Comparison of ENCODE assay signal across 8 cellular contexts in genomic region chr22:31081963-31082605, GRCh38. TPM values are rescaled to one million over a fixed set of nuclear protein-coding genes. Genes with fewer than 3 reads are reported as not detected.
DNase-seq lines count a peak whose midpoint lies in the region; ATAC-seq, FAIRE-seq and TF ChIP-seq lines count a peak whose summit lies in the region.

No MANE protein-coding gene starts in this region.

- no peaks in the 10 kb centered on the region for H3K9me3 Mint-ChIP-seq in activated naive CD8-positive, alpha-beta T cell treated with anti-CD3 and anti-CD28 coated beads, Interleukin-2, amount 50 U/mL, for 24 hours
- no peaks in the 10 kb centered on the region for H3K9me3 Mint-ChIP-seq in type B pancreatic cell

- CTCF ChIA-PET in HepG2 (lab: Yijun Ruan, JAX; ENCODE audit: low intra/inter-chr PET ratio, low total read pairs) = interaction anchor here (0.7 to 2.1 kb wide), 2 partner anchors 134 to 143 kb away, joined by 3 to 7 read pairs; no protein-coding TSS in a partner anchor

- no peak for TF ChIP-seq RAD21 in HepG2 (CRISPR knock-in tag; IDR thresholded peaks at IDR 0.05)

- H3K4me2 ChIP-seq in HepG2 (ENCODE audit: low read depth, low read length) = peak overlapping the region; percentile 93

- no peaks in the 10 kb centered on the region for H3K27me3 Mint-ChIP-seq in activated naive CD8-positive, alpha-beta T cell treated with anti-CD3 and anti-CD28 coated beads, Interleukin-2, amount 50 U/mL, for 24 hours
- H3K27me3 Mint-ChIP-seq in type B pancreatic cell = no peaks in the 10 kb centered on the region

- H3K4me1 ChIP-seq in HepG2 (ENCODE audit: insufficient read depth, low read length) = peaks cover 47% of the 10 kb centered on the region

- H3K4me3 Mint-ChIP-seq in activated naive CD8-positive, alpha-beta T cell treated with anti-CD3 and anti-CD28 coated beads, Interleukin-2, amount 50 U/mL, for 24 hours = peak overlapping the region; percentile 90
- H3K4me3 Mint-ChIP-seq in type B pancreatic cell = peak overlapping the region; percentile 96

- H3K4me3 ChIP-seq in HepG2 (replicated peaks in 1 of 3; ENCODE audit: insufficient read depth in 1 of 3, low read depth in 2 of 3, low read length in 3 of 3) = peak overlapping the region; percentile 71 to 92 (median 89)

- no peak for TF ChIP-seq CTCF in HepG2 (CRISPR knock-in tag; IDR thresholded peaks at IDR 0.05)
- no peak for TF ChIP-seq CTCF in type B pancreatic cell (conservative IDR thresholded peaks at IDR 0.05)

- in situ Hi-C loops in HepG2 (cut with HindIII; ENCODE audit: extremely low pct_ligation_motif_present, low pct_unique_long_range_greater_than_20kb) = loop anchor here (5.0 kb wide), 1 partner anchor 115 kb away; the partner anchor contains the start of genes MORC2 and TUG1

- DNase-seq in left cardiac atrium (peak; percentile 25), left ventricle myocardium superior (no peak), HepG2 (ENCODE audit: low spot score) (no peak), type B pancreatic cell (ENCODE audit: extremely low spot score, unreplicated experiment) (no peak), medulla oblongata (ENCODE audit: extremely low spot score) (no peak), midbrain (lab: John Stamatoyannopoulos, UW) (no peak), NCI-H524 treated with DMSO at 0.1 percent for 48 hours (lab: John Stamatoyannopoulos, UW) (no peak)
- DNase-seq in activated naive CD8-positive, alpha-beta T cell treated with anti-CD3 and anti-CD28 coated beads, Interleukin-2, amount 50 U/mL, for 24 hours = no peak

- POLR2A ChIA-PET in HepG2 (lab: Yijun Ruan, JAX) = interaction anchor here (0.6 to 6.5 kb wide), 12 partner anchors 9 to 148 kb away, joined by 3 to 113 read pairs (median 6); partner anchors contain the start of genes MORC2 and TUG1

- peaks cover 34% of the 10 kb centered on the region for H3K4me1 Mint-ChIP-seq in activated naive CD8-positive, alpha-beta T cell treated with anti-CD3 and anti-CD28 coated beads, Interleukin-2, amount 50 U/mL, for 24 hours
- peaks cover 30% of the 10 kb centered on the region for H3K4me1 Mint-ChIP-seq in type B pancreatic cell (ENCODE audit: unreplicated experiment)

- no peaks in the 10 kb centered on the region for H3K9me3 ChIP-seq in HepG2 (ENCODE audit: low read length)

- H2AFZ ChIP-seq in HepG2 (ENCODE audit: low read length) = no peak overlapping the region

- WGBS in HepG2 (ENCODE audit: low lambda C conversion rate) = 36% methylated on average over 4 of the region's 6 CpGs

- no peak overlapping the region for H3K27ac Mint-ChIP-seq in activated naive CD8-positive, alpha-beta T cell treated with anti-CD3 and anti-CD28 coated beads, Interleukin-2, amount 50 U/mL, for 24 hours
- peak overlapping the region; percentile 98 for H3K27ac Mint-ChIP-seq in type B pancreatic cell

- ATAC-seq in left cardiac atrium (no peak), left ventricle myocardium superior (no peak), HepG2 (no peak; the same call in 2 of the 3 replicates)
- peak; percentile 34 for ATAC-seq in activated naive CD8-positive, alpha-beta T cell treated with anti-CD3 and anti-CD28 coated beads, Interleukin-2, amount 50 U/mL, for 24 hours

- no peak overlapping the region for H3K27ac ChIP-seq in HepG2 (ENCODE audit: extremely low read length, insufficient read depth, low read length)

- H3K36me3 Mint-ChIP-seq in activated naive CD8-positive, alpha-beta T cell treated with anti-CD3 and anti-CD28 coated beads, Interleukin-2, amount 50 U/mL, for 24 hours (ENCODE audit: low read depth) = no peaks in the 10 kb centered on the region
- H3K36me3 Mint-ChIP-seq in type B pancreatic cell = no peaks in the 10 kb centered on the region

- peaks cover 7 to 8% of the 10 kb centered on the region in 2 experiments; a peak in 2 of 5 replicates for H3K36me3 ChIP-seq in HepG2 (replicated peaks in 1 of 2; ENCODE audit: control insufficient read depth in 1 of 2, insufficient read depth in 2 of 2, low read length in 2 of 2)

- peak overlapping the region; percentile 80 for H3K9ac ChIP-seq in HepG2 (ENCODE audit: insufficient read depth, low read depth, low read length)

- FAIRE-seq in HepG2 (lab: Jason Lieb, UNC) = no peak

- intact Hi-C loops in left cardiac atrium (cut with DNase I) = loop anchor here (5.0 to 10.0 kb wide), 3 partner anchors 35 to 115 kb away; partner anchors contain the start of genes MORC2 (in 2 of the 2) and TUG1 (in 2 of the 2)
- intact Hi-C loops in left ventricle myocardium superior (cut with micrococcal nuclease) = loop anchor here (5.0 kb wide), 1 partner anchor 135 kb away; no protein-coding TSS in a partner anchor
- intact Hi-C loops in HepG2 (cut with micrococcal nuclease; ENCODE audit: unreplicated experiment) = loop anchor here (5.0 kb wide), 3 partner anchors 100 to 135 kb away; partner anchors contain the start of genes MORC2 and TUG1

- BruUV-seq in HepG2 (replicated peaks; lab: Mats Ljungman, UMichigan) = no TSS peak

- TF ChIP-seq POLR2A in HepG2 (IDR thresholded peaks at IDR 0.05; ENCODE audit: insufficient read depth in 1 of 2, low read depth in 2 of 2, low read length in 2 of 2) = no peak

- no peaks in the 10 kb centered on the region; a peak in 1 of 5 replicates for H3K27me3 ChIP-seq in HepG2 (ENCODE audit: control insufficient read depth in 1 of 2, insufficient read depth in 2 of 2, low read length in 2 of 2)

- TF ChIP-seq EP300 in HepG2 (IDR thresholded peaks at IDR 0.05; ENCODE audit: low read depth in 2 of 2, low read length in 2 of 2) (no peak), HepG2 (CRISPR knock-in tag; IDR thresholded peaks at IDR 0.05; ENCODE audit: borderline replicate concordance) (no peak)

- H3K79me2 ChIP-seq in HepG2 (ENCODE audit: insufficient read depth, low read length) = peaks cover 3% of the 10 kb centered on the region

- no peaks in the 10 kb centered on the region for H4K20me1 ChIP-seq in HepG2 (ENCODE audit: insufficient read depth, low read length)

RNA-seq across cellular contexts. Expression of gene SMTN, which starts 1.0 kb away (rescaled TPM):
- total RNA-seq in left cardiac atrium (100 to 1,000 TPM; 142 to 150 TPM), left ventricle myocardium superior (278 TPM), HepG2 (2016; rRNA removed; fragmentation: Illumina TruSeq; extraction: Trizol) (6.9 and 14.7 TPM in 2 replicates), type B pancreatic cell (ENCODE audit: low replicate concordance) (27.1 and 54.0 TPM in 2 replicates)
- total RNA-seq in HepG2 (2016; cell fraction: cytosol; rRNA removed; fragmentation: Illumina TruSeq; extraction: Trizol; ENCODE audit: low read depth) = 2.5 and 3.0 TPM in 2 replicates
- 5.5 and 15.8 TPM in 2 replicates for total RNA-seq in HepG2 (2016; cell fraction: insoluble cytoplasmic fraction; rRNA removed; fragmentation: Illumina TruSeq; extraction: Trizol)
- total RNA-seq in HepG2 (2016; cell fraction: membrane; rRNA removed; fragmentation: Illumina TruSeq; extraction: Trizol) = 7.5 and 8.5 TPM in 2 replicates
- total RNA-seq in HepG2 (2016; cell fraction: nucleus; rRNA removed; fragmentation: Illumina TruSeq; extraction: Trizol) = 17.4 and 23.6 TPM in 2 replicates
- 24.2 and 26.1 TPM in 2 replicates for polyA plus RNA-seq in HepG2 (2011; rRNA removed)
- polyA plus RNA-seq in HepG2 (2011; cell fraction: cytosol; rRNA removed) = 10.8 and 14.8 TPM in 2 replicates
- 129 and 177 TPM in 2 replicates for polyA plus RNA-seq in HepG2 (2011; cell fraction: nucleus; rRNA removed)
- 16.2 and 21.3 TPM in 2 replicates for polyA plus RNA-seq in HepG2 (2012)
- polyA plus RNA-seq in HepG2 (2016; cell fraction: cytosol; fragmentation: Illumina TruSeq; extraction: Trizol; ENCODE audit: low read depth) = 2.3 and 3.6 TPM in 2 replicates
- 6.1 and 9.7 TPM in 2 replicates for polyA plus RNA-seq in HepG2 (2016; cell fraction: insoluble cytoplasmic fraction; fragmentation: Illumina TruSeq; extraction: Trizol; ENCODE audit: low read depth)
- 5.1 and 6.6 TPM in 2 replicates for polyA plus RNA-seq in HepG2 (2016; cell fraction: membrane; fragmentation: Illumina TruSeq; extraction: Trizol; ENCODE audit: low read depth)
- 48.9 and 50.6 TPM in 2 replicates for polyA plus RNA-seq in HepG2 (2016; cell fraction: nucleus; fragmentation: Illumina TruSeq; extraction: Trizol; ENCODE audit: insufficient read depth, low read depth)
- polyA minus RNA-seq in HepG2 (2011; rRNA and poly(A)+ RNA removed; ENCODE audit: low replicate concordance) = 5.1 and 18.8 TPM in 2 replicates
- polyA minus RNA-seq in HepG2 (2011; cell fraction: cytosol; rRNA and poly(A)+ RNA removed) = 11.6 and 13.2 TPM in 2 replicates
- polyA minus RNA-seq in HepG2 (2011; cell fraction: nucleus; rRNA and poly(A)+ RNA removed) = 28.8 and 31.8 TPM in 2 replicates

RNA-seq across cellular contexts. Expression of gene SELENOM, which starts 25.3 kb away (rescaled TPM):
- total RNA-seq in left cardiac atrium (100 to 1,000 TPM; 118 to 145 TPM), left ventricle myocardium superior (32.9 TPM), HepG2 (2016; rRNA removed; fragmentation: Illumina TruSeq; extraction: Trizol) (2.4 and 4.1 TPM in 2 replicates), type B pancreatic cell (ENCODE audit: low replicate concordance) (13.7 and 22.4 TPM in 2 replicates)
- 1.9 and 4.6 TPM in 2 replicates for total RNA-seq in HepG2 (2016; cell fraction: cytosol; rRNA removed; fragmentation: Illumina TruSeq; extraction: Trizol; ENCODE audit: low read depth)
- 1.6 and 3.5 TPM in 2 replicates for total RNA-seq in HepG2 (2016; cell fraction: insoluble cytoplasmic fraction; rRNA removed; fragmentation: Illumina TruSeq; extraction: Trizol)
- total RNA-seq in HepG2 (2016; cell fraction: membrane; rRNA removed; fragmentation: Illumina TruSeq; extraction: Trizol) = 1.9 and 2.9 TPM in 2 replicates
- 1.5 and 2.6 TPM in 2 replicates for total RNA-seq in HepG2 (2016; cell fraction: nucleus; rRNA removed; fragmentation: Illumina TruSeq; extraction: Trizol)
- 4.3 and 5.5 TPM in 2 replicates for polyA plus RNA-seq in HepG2 (2011; rRNA removed)
- 5.8 and 12.6 TPM in 2 replicates for polyA plus RNA-seq in HepG2 (2011; cell fraction: cytosol; rRNA removed)
- 5.9 and 7.6 TPM in 2 replicates for polyA plus RNA-seq in HepG2 (2011; cell fraction: nucleus; rRNA removed)
- 2.5 and 2.9 TPM in 2 replicates for polyA plus RNA-seq in HepG2 (2012)
- polyA plus RNA-seq in HepG2 (2016; cell fraction: cytosol; fragmentation: Illumina TruSeq; extraction: Trizol; ENCODE audit: low read depth) = 3.5 and 5.0 TPM in 2 replicates
- 2.3 and 2.8 TPM in 2 replicates for polyA plus RNA-seq in HepG2 (2016; cell fraction: insoluble cytoplasmic fraction; fragmentation: Illumina TruSeq; extraction: Trizol; ENCODE audit: low read depth)
- polyA plus RNA-seq in HepG2 (2016; cell fraction: membrane; fragmentation: Illumina TruSeq; extraction: Trizol; ENCODE audit: low read depth) = 4.2 and 4.5 TPM in 2 replicates
- 3.5 and 5.2 TPM in 2 replicates for polyA plus RNA-seq in HepG2 (2016; cell fraction: nucleus; fragmentation: Illumina TruSeq; extraction: Trizol; ENCODE audit: insufficient read depth, low read depth)
- polyA minus RNA-seq in HepG2 (2011; rRNA and poly(A)+ RNA removed; ENCODE audit: low replicate concordance) = 1.4 and 4.9 TPM in 2 replicates
- 1.8 and 2.3 TPM in 2 replicates for polyA minus RNA-seq in HepG2 (2011; cell fraction: cytosol; rRNA and poly(A)+ RNA removed)
- 1.5 and 2.4 TPM in 2 replicates for polyA minus RNA-seq in HepG2 (2011; cell fraction: nucleus; rRNA and poly(A)+ RNA removed)

RNA-seq across cellular contexts. Expression of gene INPP5J, which starts 40.7 kb away (rescaled TPM):
- total RNA-seq in left cardiac atrium (10 to 100 TPM; 13.3 to 26.4 TPM), left ventricle myocardium superior (15.7 TPM), HepG2 (2016; rRNA removed; fragmentation: Illumina TruSeq; extraction: Trizol) (0.15 and 0.24 TPM in 2 replicates), type B pancreatic cell (ENCODE audit: low replicate concordance) (8.7 and 9.3 TPM in 2 replicates)
- 0.09 TPM in 1 of 2 replicates, not detected in the other for total RNA-seq in HepG2 (2016; cell fraction: cytosol; rRNA removed; fragmentation: Illumina TruSeq; extraction: Trizol; ENCODE audit: low read depth)
- 0.42 and 0.45 TPM in 2 replicates for total RNA-seq in HepG2 (2016; cell fraction: insoluble cytoplasmic fraction; rRNA removed; fragmentation: Illumina TruSeq; extraction: Trizol)
- total RNA-seq in HepG2 (2016; cell fraction: membrane; rRNA removed; fragmentation: Illumina TruSeq; extraction: Trizol) = 0.34 and 0.40 TPM in 2 replicates
- 0.47 TPM in 2 replicates for total RNA-seq in HepG2 (2016; cell fraction: nucleus; rRNA removed; fragmentation: Illumina TruSeq; extraction: Trizol)
- 1.1 and 1.3 TPM in 2 replicates for polyA plus RNA-seq in HepG2 (2011; rRNA removed)
- polyA plus RNA-seq in HepG2 (2011; cell fraction: cytosol; rRNA removed) = 0.41 and 0.62 TPM in 2 replicates
- polyA plus RNA-seq in HepG2 (2011; cell fraction: nucleus; rRNA removed) = 6.2 and 7.6 TPM in 2 replicates
- 0.30 and 1.7 TPM in 2 replicates for polyA plus RNA-seq in HepG2 (2012)
- polyA plus RNA-seq in HepG2 (2016; cell fraction: cytosol; fragmentation: Illumina TruSeq; extraction: Trizol; ENCODE audit: low read depth) = 0.11 and 0.18 TPM in 2 replicates
- 0.26 and 0.52 TPM in 2 replicates for polyA plus RNA-seq in HepG2 (2016; cell fraction: insoluble cytoplasmic fraction; fragmentation: Illumina TruSeq; extraction: Trizol; ENCODE audit: low read depth)
- 0.27 and 0.29 TPM in 2 replicates for polyA plus RNA-seq in HepG2 (2016; cell fraction: membrane; fragmentation: Illumina TruSeq; extraction: Trizol; ENCODE audit: low read depth)
- polyA plus RNA-seq in HepG2 (2016; cell fraction: nucleus; fragmentation: Illumina TruSeq; extraction: Trizol; ENCODE audit: insufficient read depth, low read depth) = 1.9 and 3.2 TPM in 2 replicates
- 0.88 and 5.2 TPM in 2 replicates for polyA minus RNA-seq in HepG2 (2011; rRNA and poly(A)+ RNA removed; ENCODE audit: low replicate concordance)
- polyA minus RNA-seq in HepG2 (2011; cell fraction: cytosol; rRNA and poly(A)+ RNA removed) = 0.35 and 0.49 TPM in 2 replicates
- 0.62 and 1.7 TPM in 2 replicates for polyA minus RNA-seq in HepG2 (2011; cell fraction: nucleus; rRNA and poly(A)+ RNA removed)

RNA-seq across cellular contexts. Expression of gene PLA2G3, which starts 58.2 kb away (rescaled TPM):
- total RNA-seq in left cardiac atrium (not detected), left ventricle myocardium superior (not detected), HepG2 (2016; rRNA removed; fragmentation: Illumina TruSeq; extraction: Trizol) (0.11 and 0.42 TPM in 2 replicates), type B pancreatic cell (ENCODE audit: low replicate concordance) (0.14 and 0.75 TPM in 2 replicates)
- total RNA-seq in HepG2 (2016; cell fraction: cytosol; rRNA removed; fragmentation: Illumina TruSeq; extraction: Trizol; ENCODE audit: low read depth) = 0.09 and 0.20 TPM in 2 replicates
- 0.09 and 0.32 TPM in 2 replicates for total RNA-seq in HepG2 (2016; cell fraction: insoluble cytoplasmic fraction; rRNA removed; fragmentation: Illumina TruSeq; extraction: Trizol)
- total RNA-seq in HepG2 (2016; cell fraction: membrane; rRNA removed; fragmentation: Illumina TruSeq; extraction: Trizol) = 0.19 and 0.21 TPM in 2 replicates
- 0.25 and 0.34 TPM in 2 replicates for total RNA-seq in HepG2 (2016; cell fraction: nucleus; rRNA removed; fragmentation: Illumina TruSeq; extraction: Trizol)
- 0.12 and 0.24 TPM in 2 replicates for polyA plus RNA-seq in HepG2 (2011; rRNA removed)
- 0.17 TPM in 2 replicates for polyA plus RNA-seq in HepG2 (2011; cell fraction: cytosol; rRNA removed)
- polyA plus RNA-seq in HepG2 (2011; cell fraction: nucleus; rRNA removed) = 0.16 and 0.21 TPM in 2 replicates
- polyA plus RNA-seq in HepG2 (2012) = 0.15 and 0.37 TPM in 2 replicates
- polyA plus RNA-seq in HepG2 (2016; cell fraction: cytosol; fragmentation: Illumina TruSeq; extraction: Trizol; ENCODE audit: low read depth) = 0.06 and 0.14 TPM in 2 replicates
- polyA plus RNA-seq in HepG2 (2016; cell fraction: insoluble cytoplasmic fraction; fragmentation: Illumina TruSeq; extraction: Trizol; ENCODE audit: low read depth) = 0.08 and 0.14 TPM in 2 replicates
- 0.09 TPM in 1 of 2 replicates, not detected in the other for polyA plus RNA-seq in HepG2 (2016; cell fraction: membrane; fragmentation: Illumina TruSeq; extraction: Trizol; ENCODE audit: low read depth)
- polyA plus RNA-seq in HepG2 (2016; cell fraction: nucleus; fragmentation: Illumina TruSeq; extraction: Trizol; ENCODE audit: insufficient read depth, low read depth) = 0.55 and 0.78 TPM in 2 replicates
- polyA minus RNA-seq in HepG2 (2011; rRNA and poly(A)+ RNA removed; ENCODE audit: low replicate concordance) = 0.30 and 0.40 TPM in 2 replicates
- polyA minus RNA-seq in HepG2 (2011; cell fraction: cytosol; rRNA and poly(A)+ RNA removed) = not detected in 2 replicates
- polyA minus RNA-seq in HepG2 (2011; cell fraction: nucleus; rRNA and poly(A)+ RNA removed) = not detected in 2 replicates
